ENCODE assay signal across 8 cellular contexts in genomic region chr14:104882325-104882973, GRCh38.
DNase-seq lines count a peak whose midpoint lies in the region; ATAC-seq and TF ChIP-seq lines count a peak whose summit lies in the region.
"Had no signal": no experiment of that assay in that cellular context is flagged by ENCODE, and none has a peak within 500 bp of the region (broad histone marks: within the 10 kb centered on the region; RNA-seq: fewer than 3 reads in every experiment).

No MANE protein-coding gene starts in this region.

- H3K36me3 Mint-ChIP-seq in activated naive CD8-positive, alpha-beta T cell treated with anti-CD3 and anti-CD28 coated beads, Interleukin-2, amount 50 U/mL, for 24 hours (ENCODE audit: low read depth), result no peaks in the 10 kb centered on the region
- no peaks in the 10 kb centered on the region for H3K36me3 Mint-ChIP-seq in nephron progenitor cell (ENCODE audit: low read depth)

- peak; percentile 50 for ATAC-seq in activated naive CD8-positive, alpha-beta T cell treated with anti-CD3 and anti-CD28 coated beads, Interleukin-2, amount 50 U/mL, for 24 hours

- no peaks in the 10 kb centered on the region for H3K4me1 Mint-ChIP-seq in activated naive CD8-positive, alpha-beta T cell treated with anti-CD3 and anti-CD28 coated beads, Interleukin-2, amount 50 U/mL, for 24 hours
- H3K4me1 Mint-ChIP-seq in nephron progenitor cell, result peaks cover 4% of the 10 kb centered on the region

- no peak overlapping the region for H3K4me3 ChIP-seq in GM12865 (ENCODE audit: low read depth, low read length)
- H3K4me3 ChIP-seq in coronary artery, result no peak overlapping the region

- TF ChIP-seq CTCF in GM12865 (IDR thresholded peaks at IDR 0.05; ENCODE audit: insufficient read depth, low read depth, low read length, missing control alignments) (no peak), nephron progenitor cell (IDR thresholded peaks at IDR 0.05) (no peak), coronary artery (IDR thresholded peaks at IDR 0.05) (no peak)

- no peak overlapping the region for H3K4me3 Mint-ChIP-seq in activated naive CD8-positive, alpha-beta T cell treated with anti-CD3 and anti-CD28 coated beads, Interleukin-2, amount 50 U/mL, for 24 hours
- no peak overlapping the region for H3K4me3 Mint-ChIP-seq in nephron progenitor cell

- no peak overlapping the region for H3K27ac ChIP-seq in coronary artery
- H3K27ac ChIP-seq: KMS-11 had no signal

- H3K27ac Mint-ChIP-seq in activated naive CD8-positive, alpha-beta T cell treated with anti-CD3 and anti-CD28 coated beads, Interleukin-2, amount 50 U/mL, for 24 hours, result no peak overlapping the region
- no peak overlapping the region for H3K27ac Mint-ChIP-seq in nephron progenitor cell

- H3K27me3 Mint-ChIP-seq in activated naive CD8-positive, alpha-beta T cell treated with anti-CD3 and anti-CD28 coated beads, Interleukin-2, amount 50 U/mL, for 24 hours, result no peaks in the 10 kb centered on the region
- peaks cover 6% of the 10 kb centered on the region for H3K27me3 Mint-ChIP-seq in nephron progenitor cell (ENCODE audit: low read depth, poor library complexity)

- H3K9me3 Mint-ChIP-seq in activated naive CD8-positive, alpha-beta T cell treated with anti-CD3 and anti-CD28 coated beads, Interleukin-2, amount 50 U/mL, for 24 hours, result no peaks in the 10 kb centered on the region
- H3K9me3 Mint-ChIP-seq in nephron progenitor cell, result no peaks in the 10 kb centered on the region

- DNase-seq in GM12865 (ENCODE audit: low read depth), result peak; percentile 42
- peak; percentile 34 for DNase-seq in NCI-H1092 (lab: John Stamatoyannopoulos, UW)
- DNase-seq in activated naive CD8-positive, alpha-beta T cell treated with anti-CD3 and anti-CD28 coated beads, Interleukin-2, amount 50 U/mL, for 24 hours, result no peak
- peak; percentile 67 for DNase-seq in nephron progenitor cell
- DNase-seq in coronary artery (ENCODE audit: low spot score), result no peak
- no peak for DNase-seq in SHP77 treated with DMSO at 0.1 percent for 48 hours (lab: John Stamatoyannopoulos, UW)
- no peak for DNase-seq in activated T-cell treated with anti-CD3 and anti-CD28 coated beads for 4 hours

Comparison
In these comparisons a context has a peak if more than half of its experiments do, and no peak if none do; other contexts are left out.
1. DNase-seq: peak in GM12865 (single experiment), NCI-H1092 (single experiment) and nephron progenitor cell (single experiment); none in activated naive CD8-positive, alpha-beta T cell treated with anti-CD3 and anti-CD28 coated beads, Interleukin-2, amount 50 U/mL, for 24 hours (single experiment), coronary artery (single experiment), SHP77 treated with DMSO at 0.1 percent for 48 hours (single experiment) and activated T-cell treated with anti-CD3 and anti-CD28 coated beads for 4 hours (single experiment).